In genomic region chr15:78638658-78639314, GRCh38 we compare ENCODE assay signal across 8 cellular contexts. TPM values are rescaled to one million over a fixed set of nuclear protein-coding genes. Genes with fewer than 3 reads are reported as not detected.
DNase-seq lines count a peak whose midpoint lies in the region; ATAC-seq and TF ChIP-seq lines count a peak whose summit lies in the region.

No MANE protein-coding gene starts in this region.

- peak; percentile 32 to 74 (median 67) for TF ChIP-seq CTCF in heart right ventricle (IDR thresholded peaks at IDR 0.05)
- TF ChIP-seq CTCF in gastrocnemius medialis (IDR thresholded peaks at IDR 0.05 in 4 of 5, conservative IDR thresholded peaks at IDR 0.05 in 1 of 5) = peak; percentile 33 to 66 (median 53)

- in situ Hi-C loops in gastrocnemius medialis (cut with MboI; ENCODE audit: low sequenced_read_pairs in 4 of 4) = loop anchor here in 1 of 4 donors (25.0 kb wide), 1 partner anchor 549 kb away; no protein-coding TSS in a partner anchor

- no peaks in the 10 kb centered on the region for H3K36me3 ChIP-seq in CD4-positive, alpha-beta memory T cell (ENCODE audit: insufficient read depth, low read length)
- H3K36me3 ChIP-seq in heart right ventricle = no peaks in the 10 kb centered on the region
- no peaks in the 10 kb centered on the region for H3K36me3 ChIP-seq in gastrocnemius medialis

- H3K27ac ChIP-seq in CD4-positive, alpha-beta memory T cell (ENCODE audit: low read depth, low read length) = no peak overlapping the region
- no peak overlapping the region for H3K27ac ChIP-seq in heart right ventricle
- H3K27ac ChIP-seq in gastrocnemius medialis = no peak overlapping the region

- intact Hi-C loops in CD4-positive, alpha-beta memory T cell (cut with micrococcal nuclease) = no loop called here
- intact Hi-C loops in heart right ventricle (cut with DNase I) = loop anchor here in 8 of 10 donors (2.0 to 10.0 kb wide), 6 partner anchors 56 to 546 kb away; no protein-coding TSS in a partner anchor
- intact Hi-C loops in gastrocnemius medialis (cut with DNase I; ENCODE audit: low total_unique reads) = loop anchor here (1.0 to 5.0 kb wide), 2 partner anchors 71 to 114 kb away; no protein-coding TSS in a partner anchor

- no peak for TF ChIP-seq POLR2A in gastrocnemius medialis (IDR thresholded peaks at IDR 0.05)

- H3K27ac Mint-ChIP-seq in CD4-positive, alpha-beta memory T cell = no peak overlapping the region

- H3K4me1 Mint-ChIP-seq in CD4-positive, alpha-beta memory T cell = peaks cover 2 to 10% (median 6%) of the 10 kb centered on the region in 4 donors
- H3K4me1 Mint-ChIP-seq in activated T-cell treated with anti-CD3 and anti-CD28 coated beads, Interleukin-2, amount 50 U/mL, for 4 hours (ENCODE audit: low read depth) = peaks cover 12% of the 10 kb centered on the region

- POLR2A ChIA-PET in CD4-positive, alpha-beta memory T cell (lab: Charles Lee; ENCODE audit: partially characterized antibody) = no interaction called here

- peak overlapping the region in 1 of 8 donors; percentile 35 for H3K4me3 Mint-ChIP-seq in CD4-positive, alpha-beta memory T cell
- no peak overlapping the region for H3K4me3 Mint-ChIP-seq in activated T-cell treated with anti-CD3 and anti-CD28 coated beads, Interleukin-2, amount 50 U/mL, for 4 hours

- peak; percentile 46 to 50 for ATAC-seq in activated T-cell treated with anti-CD3 and anti-CD28 coated beads, Interleukin-2, amount 50 U/mL, for 4 hours
- peak; percentile 35 to 75 (median 66) for ATAC-seq in heart right ventricle
- peak in 1 of 2 donors; percentile 58 for ATAC-seq in gastrocnemius medialis
- no peak for ATAC-seq in GM18519 (IDR thresholded peaks at IDR 0.05; ENCODE audit: low FRiP score, unreplicated experiment)
- no peak for ATAC-seq in HG02885 (IDR thresholded peaks at IDR 0.05; ENCODE audit: poor library complexity, unreplicated experiment)

- WGBS in heart right ventricle, 2 donors = 41 to 44% methylated on average over 4 of the region's 4 CpGs

- H3K4me1 ChIP-seq in CD4-positive, alpha-beta memory T cell (ENCODE audit: insufficient read depth, low read length) = peaks cover 4% of the 10 kb centered on the region
- H3K4me1 ChIP-seq in heart right ventricle (peaks cover 8 to 20% (median 12%) of the 10 kb centered on the region in 9 donors), gastrocnemius medialis (peaks cover 0 to 8% of the 10 kb centered on the region in 2 donors)

- H3K4me3 ChIP-seq in CD4-positive, alpha-beta memory T cell (ENCODE audit: low read length in 2 of 2) = no peak overlapping the region
- no peak overlapping the region for H3K4me3 ChIP-seq in heart right ventricle
- H3K4me3 ChIP-seq in gastrocnemius medialis = no peak overlapping the region

- H3K9me3 Mint-ChIP-seq in CD4-positive, alpha-beta memory T cell = peaks cover 0 to 3% (median 0%) of the 10 kb centered on the region in 8 donors
- no peaks in the 10 kb centered on the region for H3K9me3 Mint-ChIP-seq in activated T-cell treated with anti-CD3 and anti-CD28 coated beads, Interleukin-2, amount 50 U/mL, for 4 hours

- peak in 4 of 5 donors; percentile 12 to 27 (median 13) for DNase-seq in CD4-positive, alpha-beta memory T cell
- DNase-seq in HCEC 1CT (peak; percentile 17), NCI-H82 treated with DMSO at 0.1 percent for 48 hours (lab: John Stamatoyannopoulos, UW; ENCODE audit: unreplicated experiment) (peak; percentile 58), heart right ventricle (peak in 1 of 2 donors; percentile 49), gastrocnemius medialis (no peak)
- DNase-seq in activated T-cell treated with anti-CD3 and anti-CD28 coated beads, Interleukin-2, amount 50 U/mL, for 4 hours = peak; percentile 28

- H3K36me3 Mint-ChIP-seq in CD4-positive, alpha-beta memory T cell = no peaks in the 10 kb centered on the region
- H3K36me3 Mint-ChIP-seq in activated T-cell treated with anti-CD3 and anti-CD28 coated beads, Interleukin-2, amount 50 U/mL, for 4 hours (ENCODE audit: insufficient read depth) = no peaks in the 10 kb centered on the region

- peaks cover 6 to 19% of the 10 kb centered on the region in 2 donors for H3K27me3 Mint-ChIP-seq in CD4-positive, alpha-beta memory T cell
- peaks cover 19% of the 10 kb centered on the region for H3K27me3 Mint-ChIP-seq in activated T-cell treated with anti-CD3 and anti-CD28 coated beads, Interleukin-2, amount 50 U/mL, for 4 hours (ENCODE audit: low read depth)

- H3K27me3 ChIP-seq in CD4-positive, alpha-beta memory T cell (ENCODE audit: insufficient read depth, low read length) = no peaks in the 10 kb centered on the region
- H3K27me3 ChIP-seq in heart right ventricle (peaks cover 5 to 37% (median 24%) of the 10 kb centered on the region in 7 donors), gastrocnemius medialis (peaks cover 0 to 15% (median 13%) of the 10 kb centered on the region in 3 donors)

- CTCF ChIA-PET in CD4-positive, alpha-beta memory T cell (lab: Charles Lee; ENCODE audit: partially characterized antibody) = interaction anchor here (1.1 to 2.9 kb wide), 4 partner anchors 16 to 546 kb away, joined by 3 to 18 read pairs (median 4); partner anchors contain the start of gene CHRNA5

- H3K9me3 ChIP-seq in CD4-positive, alpha-beta memory T cell (ENCODE audit: control insufficient read depth in 1 of 2, low read length in 2 of 2) = no peaks in the 10 kb centered on the region
- peaks cover 0 to 5% (median 0%) of the 10 kb centered on the region in 11 donors for H3K9me3 ChIP-seq in heart right ventricle
- no peaks in the 10 kb centered on the region for H3K9me3 ChIP-seq in gastrocnemius medialis

RNA-seq across cellular contexts. Expression of gene CHRNB4, which starts 2.2 kb away (rescaled TPM):
- total RNA-seq in CD4-positive, alpha-beta memory T cell = not detected
- not detected for polyA plus RNA-seq in CD4-positive, alpha-beta memory T cell
- not detected for total RNA-seq in activated T-cell treated with anti-CD3 and anti-CD28 coated beads, Interleukin-2, amount 50 U/mL, for 4 hours
- total RNA-seq in heart right ventricle (under 1 TPM in 2 of 10 donors, not detected in 8; 0.11 to 0.13 TPM), gastrocnemius medialis (not detected)
- under 1 TPM in 1 of 2 donors, not detected in 1; 0.01 TPM for polyA plus RNA-seq in heart right ventricle

RNA-seq across cellular contexts. Expression of gene CHRNA3, which starts 18.0 kb away (rescaled TPM):
- not detected for total RNA-seq in CD4-positive, alpha-beta memory T cell
- not detected for polyA plus RNA-seq in CD4-positive, alpha-beta memory T cell
- not detected for total RNA-seq in activated T-cell treated with anti-CD3 and anti-CD28 coated beads, Interleukin-2, amount 50 U/mL, for 4 hours
- 1 to 10 TPM in 3 of 10 donors, under 1 TPM in 4, not detected in 3; 0.08 to 9.2 (median 0.64) TPM for total RNA-seq in heart right ventricle
- polyA plus RNA-seq in heart right ventricle = under 1 TPM in 1 of 2 donors, not detected in 1; 0.04 TPM
- under 1 TPM in 1 of 4 donors, not detected in 3; 0.11 TPM for total RNA-seq in gastrocnemius medialis

Comparison
In these comparisons a context has a peak if more than half of its experiments do, and no peak if none do; other contexts are left out.
1. DNase-seq: peak in CD4-positive, alpha-beta memory T cell (4 of 5), HCEC 1CT (single experiment), NCI-H82 treated with DMSO at 0.1 percent for 48 hours (single experiment) and activated T-cell treated with anti-CD3 and anti-CD28 coated beads, Interleukin-2, amount 50 U/mL, for 4 hours (single experiment); none in gastrocnemius medialis (0 of 2).
2. ATAC-seq: peak in activated T-cell treated with anti-CD3 and anti-CD28 coated beads, Interleukin-2, amount 50 U/mL, for 4 hours (2 of 2) and heart right ventricle (8 of 8); none in GM18519 (single experiment) and HG02885 (single experiment).